Comparison of ENCODE assay signal across 17 cellular contexts in the genomic region with DNA sequence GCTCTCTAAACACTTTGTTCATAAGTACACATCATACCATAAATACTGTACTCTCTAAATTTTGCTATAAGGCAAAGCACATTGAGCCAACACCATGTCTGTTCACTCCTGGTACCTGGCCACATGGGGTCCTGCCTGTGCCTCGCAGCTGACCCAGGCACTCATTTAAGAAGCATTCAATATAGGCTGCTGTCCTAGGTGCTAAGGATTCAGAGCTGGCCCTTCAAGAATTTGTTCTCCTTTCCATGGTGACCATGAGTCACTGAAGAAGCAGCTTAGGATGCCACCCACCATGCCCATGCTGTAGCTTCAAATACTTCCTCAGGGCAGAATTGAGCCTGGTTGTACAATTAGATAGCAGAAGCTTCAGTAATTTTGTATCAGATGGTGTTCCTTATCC. TPM values are rescaled to one million over a fixed set of nuclear protein-coding genes. Genes with fewer than 3 reads are reported as not detected.
DNase-seq lines count a peak whose midpoint lies in the region; ATAC-seq, FAIRE-seq and TF ChIP-seq lines count a peak whose summit lies in the region.
"Had no signal": no experiment of that assay in that cellular context is flagged by ENCODE, and none has a peak within 500 bp of the region (broad histone marks: within the 10 kb centered on the region; RNA-seq: fewer than 3 reads in every experiment).

No MANE protein-coding gene starts in this region.

- FAIRE-seq in astrocyte (lab: Jason Lieb, UNC) (no peak), keratinocyte (lab: Jason Lieb, UNC) (peak; percentile 39)

- peak; percentile 50 for DNase-seq in CD1c-positive myeloid dendritic cell (ENCODE audit: extremely low spot score)
- DNase-seq in astrocyte (ENCODE audit: low read depth) = no peak
- no peak for DNase-seq in keratinocyte (ENCODE audit: low read depth, low spot score)
- no peak for DNase-seq in activated CD4-positive, alpha-beta T cell treated with anti-CD3 and anti-CD28 coated beads, Interleukin-2, amount 50 U/mL, for 4 hours
- no peak for DNase-seq in HUDEP-2 (lab: John Stamatoyannopoulos, UW; ENCODE audit: unreplicated experiment in 76 of 76)
- no peak for DNase-seq in G401 (ENCODE audit: low spot score)
- DNase-seq: activated T-cell treated with anti-CD3 and anti-CD28 coated beads, Interleukin-2, amount 50 U/mL, for 48 hours; caudate nucleus; CD8-positive, alpha-beta memory T cell; lower lobe of right lung; NCI-H1930; right cardiac atrium; WERI-Rb-1 had no signal

- H3K9ac ChIP-seq in Loucy (ENCODE audit: low read depth, low read length, poor library complexity, severe bottlenecking) (no peak overlapping the region), astrocyte (ENCODE audit: low read length) (no peak overlapping the region), keratinocyte (ENCODE audit: control insufficient read depth, extremely low read depth, insufficient read depth, low read length) (no peak overlapping the region)

- no peaks in the 10 kb centered on the region for H3K9me2 ChIP-seq in Loucy (replicated peaks; ENCODE audit: low read depth, low read length)

- H2AFZ ChIP-seq in Loucy (ENCODE audit: low read length) (no peak overlapping the region), astrocyte (ENCODE audit: low read depth, low read length) (no peak overlapping the region), keratinocyte (ENCODE audit: control insufficient read depth, low read length) (no peak overlapping the region)
- H2AFZ ChIP-seq: PC-9 had no signal

- dilution Hi-C loops in keratinocyte (cut with MboI; ENCODE audit: extremely low pct_ligation_motif_present, low sequenced_read_pairs) = no loop called here

- H3K27ac ChIP-seq in astrocyte (ENCODE audit: low read depth, low read length) (no peak overlapping the region), keratinocyte (ENCODE audit: control insufficient read depth, insufficient read depth, low read length) (no peak overlapping the region)
- H3K27ac ChIP-seq: lower lobe of right lung, PC-9, thoracic aorta, WERI-Rb-1 had no signal

- no peaks in the 10 kb centered on the region for H3K9me3 ChIP-seq in Loucy (ENCODE audit: insufficient read depth, low read depth, low read length)
- H3K9me3 ChIP-seq in astrocyte (ENCODE audit: insufficient read depth, low read depth, low read length) = no peaks in the 10 kb centered on the region
- H3K9me3 ChIP-seq in keratinocyte (ENCODE audit: control insufficient read depth, low read depth, low read length) = no peaks in the 10 kb centered on the region
- H3K9me3 ChIP-seq: lower lobe of right lung, thoracic aorta had no signal

- in situ Hi-C loops in G401 (cut with HindIII; ENCODE audit: low sequenced_read_pairs) = loop anchor here (10.0 kb wide), 1 partner anchor 250 kb away; no protein-coding TSS in a partner anchor

- no peaks in the 10 kb centered on the region for H3K27me3 Mint-ChIP-seq in astrocyte (ENCODE audit: low read depth, unreplicated experiment)
- H3K27me3 Mint-ChIP-seq: CD8-positive, alpha-beta memory T cell had no signal

- H3K4me3 ChIP-seq in Loucy (ENCODE audit: low read length, poor library complexity, severe bottlenecking) (no peak overlapping the region), astrocyte (ENCODE audit: insufficient read depth, low read depth, low read length) (no peak overlapping the region), keratinocyte (ENCODE audit: control insufficient read depth in 2 of 3, extremely low read depth in 1 of 3, insufficient read depth in 2 of 3, low read depth in 1 of 3, low read length in 3 of 3) (no peak overlapping the region)
- H3K4me3 ChIP-seq: lower lobe of right lung, PC-9, thoracic aorta had no signal

- H3K36me3 ChIP-seq in Loucy (ENCODE audit: insufficient read depth, low read length) (no peaks in the 10 kb centered on the region), astrocyte (ENCODE audit: insufficient read depth, low read length) (no peaks in the 10 kb centered on the region), keratinocyte (ENCODE audit: control insufficient read depth in 2 of 2, extremely low read depth in 1 of 2, insufficient read depth in 2 of 2, low read length in 2 of 2) (peaks cover 3 to 6% of the 10 kb centered on the region in 2 experiments)
- H3K36me3 ChIP-seq: lower lobe of right lung, thoracic aorta, WERI-Rb-1 had no signal

- no peak overlapping the region for H3K4me2 ChIP-seq in Loucy (ENCODE audit: low read depth, low read length, poor library complexity, severe bottlenecking)
- H3K4me2 ChIP-seq in astrocyte (ENCODE audit: low read length) = no peak overlapping the region
- no peak overlapping the region for H3K4me2 ChIP-seq in keratinocyte (ENCODE audit: control insufficient read depth, extremely low read depth, insufficient read depth, low read depth, low read length)
- H3K4me2 ChIP-seq: PC-9 had no signal

- H4K20me1 ChIP-seq in Loucy (ENCODE audit: insufficient read depth, low read length, poor library complexity, severe bottlenecking) (no peaks in the 10 kb centered on the region), astrocyte (ENCODE audit: insufficient read depth, low read length) (no peaks in the 10 kb centered on the region), keratinocyte (ENCODE audit: control insufficient read depth, extremely low read depth, insufficient read depth, low read length) (no peaks in the 10 kb centered on the region)

- H3K4me1 ChIP-seq in Loucy (ENCODE audit: insufficient read depth, low read length, poor library complexity, severe bottlenecking) = peaks cover 28% of the 10 kb centered on the region
- H3K4me1 ChIP-seq in astrocyte (ENCODE audit: insufficient read depth, low read length) = peaks cover 11% of the 10 kb centered on the region
- H3K4me1 ChIP-seq in keratinocyte (ENCODE audit: control insufficient read depth, extremely low read depth, insufficient read depth, low read length) = peaks cover 24% of the 10 kb centered on the region

- H3K9me3 Mint-ChIP-seq in astrocyte (ENCODE audit: unreplicated experiment) = no peaks in the 10 kb centered on the region
- H3K9me3 Mint-ChIP-seq: CD8-positive, alpha-beta memory T cell had no signal

- no peak overlapping the region for H3K27ac Mint-ChIP-seq in astrocyte (ENCODE audit: unreplicated experiment)

- H3K79me2 ChIP-seq in Loucy (ENCODE audit: insufficient read depth, low read length) (no peaks in the 10 kb centered on the region), astrocyte (ENCODE audit: insufficient read depth, low read length) (no peaks in the 10 kb centered on the region), keratinocyte (ENCODE audit: control insufficient read depth, insufficient read depth, low read length) (peaks cover 1% of the 10 kb centered on the region)

- no peak for ATAC-seq in GM19351 (IDR thresholded peaks at IDR 0.05; ENCODE audit: unreplicated experiment)
- ATAC-seq: lower lobe of right lung, right cardiac atrium had no signal

- H3K9me1 ChIP-seq in keratinocyte (ENCODE audit: control insufficient read depth, extremely low read depth, insufficient read depth, low read length) = peaks cover 2% of the 10 kb centered on the region

- peaks cover 6% of the 10 kb centered on the region for H3K36me3 Mint-ChIP-seq in astrocyte (ENCODE audit: low read depth, unreplicated experiment)

- no peaks in the 10 kb centered on the region for H3F3A ChIP-seq in Loucy (ENCODE audit: low read depth)

- no peak overlapping the region for H3K4me3 Mint-ChIP-seq in astrocyte (ENCODE audit: unreplicated experiment)
- H3K4me3 Mint-ChIP-seq: CD8-positive, alpha-beta memory T cell had no signal

- peaks cover 18% of the 10 kb centered on the region for H3K4me1 Mint-ChIP-seq in astrocyte (ENCODE audit: low read depth, unreplicated experiment)

- TF ChIP-seq CTCF in Loucy (conservative IDR thresholded peaks at IDR 0.05; ENCODE audit: low read length) = peak; percentile 40
- peak; percentile 11 for TF ChIP-seq CTCF in astrocyte (IDR thresholded peaks at IDR 0.05; ENCODE audit: insufficient read depth, low read depth, low read length)
- peak in 1 of 3 experiments; percentile 34 for TF ChIP-seq CTCF in keratinocyte (optimal IDR thresholded peaks at IDR 0.05 in 1 of 3, IDR thresholded peaks at IDR 0.05 in 1 of 3, conservative IDR thresholded peaks at IDR 0.05 in 1 of 3; ENCODE audit: extremely low read depth in 1 of 3, insufficient read depth in 2 of 3, low read length in 3 of 3)

- H3K27me3 ChIP-seq in Loucy (ENCODE audit: insufficient read depth, low read length, poor library complexity, severe bottlenecking) (no peaks in the 10 kb centered on the region), astrocyte (ENCODE audit: insufficient read depth, low read length) (no peaks in the 10 kb centered on the region), keratinocyte (ENCODE audit: control insufficient read depth, extremely low read depth, insufficient read depth, low read length) (no peaks in the 10 kb centered on the region)

RNA-seq across cellular contexts. Expression of a gene that starts 39.8 kb away (rescaled TPM):
- 9.3 and 11.4 TPM in 2 replicates for total RNA-seq in astrocyte
- 5.9 to 10.9 TPM (median 9.8 TPM) in 3 replicates for polyA plus RNA-seq in keratinocyte
- 2.6 TPM for polyA plus RNA-seq in keratinocyte (2011; ENCODE audit: low read depth)
- 10.5 and 14.0 TPM in 2 replicates for polyA plus RNA-seq in keratinocyte (2011; cell fraction: cytosol; rRNA removed)
- polyA plus RNA-seq in keratinocyte (2011; cell fraction: nucleus; rRNA removed) = 9.5 and 10.5 TPM in 2 replicates
- 2.2 and 9.5 TPM in 2 replicates for polyA plus RNA-seq in keratinocyte (2012; ENCODE audit: low replicate concordance)
- polyA minus RNA-seq in keratinocyte = 4.2 to 14.5 TPM (median 5.5 TPM) in 3 replicates
- 3.1 TPM for polyA minus RNA-seq in keratinocyte (2011; cell fraction: cytosol; rRNA and poly(A)+ RNA removed)
- polyA minus RNA-seq in keratinocyte (2011; cell fraction: nucleus; rRNA and poly(A)+ RNA removed) = 16.5 and 29.0 TPM in 2 replicates
- total RNA-seq in G401 (2014; rRNA removed; shearing (Covaris generic)) = not detected in 2 replicates

Comparison
In these comparisons a context has a peak if more than half of its experiments do, and no peak if none do; other contexts are left out.
1. RNA of a gene that starts 39.8 kb away (total RNA-seq): 9.3 to 11.4 TPM in astrocyte; not detected in G401; every median in the first group is over 10 times any median in the second.